In genomic region chr1:151009674-151010345, GRCh38 we compare ENCODE assay signal across 8 cellular contexts. TPM values are rescaled to one million over a fixed set of nuclear protein-coding genes. Genes with fewer than 3 reads are reported as not detected.
DNase-seq lines count a peak whose midpoint lies in the region; ATAC-seq, FAIRE-seq and TF ChIP-seq lines count a peak whose summit lies in the region.

No MANE protein-coding gene starts in this region.

- in situ Hi-C loops in astrocyte of the cerebellum (cut with HindIII; ENCODE audit: low sequenced_read_pairs): no loop called here

- H3K4me1 ChIP-seq in A549: peaks cover 53% of the 10 kb centered on the region

- POLR2A ChIA-PET in A549 (lab: Yijun Ruan, JAX): no interaction called here

- H3K27ac ChIP-seq in A549: no peak overlapping the region

- H3K27me3 Mint-ChIP-seq in naive B cell: no peaks in the 10 kb centered on the region

- H3K9me3 Mint-ChIP-seq in naive B cell: no peaks in the 10 kb centered on the region

- no peak for TF ChIP-seq EP300 in A549 (IDR thresholded peaks at IDR 0.05)

- no peak for TF ChIP-seq POLR2A in A549 (IDR thresholded peaks at IDR 0.05; ENCODE audit: low read length)

- ATAC-seq in A549: no peak
- ATAC-seq in naive B cell (ENCODE audit: low read depth in 2 of 2): no peak
- no peak for ATAC-seq in HG03175 (IDR thresholded peaks at IDR 0.05; ENCODE audit: unreplicated experiment)
- no peak for ATAC-seq in GM19452 (IDR thresholded peaks at IDR 0.05; ENCODE audit: unreplicated experiment)

- no peak for DNase-seq in A549 (ENCODE audit: low read depth in 1 of 2, low spot score in 1 of 2)
- DNase-seq in HFF-Myc (ENCODE audit: extremely low read depth, low read depth): no peak
- DNase-seq in astrocyte of the cerebellum (ENCODE audit: low read depth): no peak
- no peak for DNase-seq in naive B cell
- DNase-seq in OCI-M1 (lab: John Stamatoyannopoulos, UW): no peak
- no peak for DNase-seq in NCI-H774 (lab: John Stamatoyannopoulos, UW)

- no peak for TF ChIP-seq RAD21 in A549 (conservative IDR thresholded peaks at IDR 0.05 in 1 of 2, IDR thresholded peaks at IDR 0.05 in 1 of 2)

- no peak overlapping the region for H3K4me3 ChIP-seq in A549
- H3K4me3 ChIP-seq in HFF-Myc (replicated peaks; ENCODE audit: low read depth, low read length): peak overlapping the region; percentile 91; the same call in 1 of the 2 replicates
- H3K4me3 ChIP-seq in astrocyte of the cerebellum (ENCODE audit: low read depth, low read length): peak overlapping the region; percentile 92

- H3K4me3 Mint-ChIP-seq in naive B cell: peak overlapping the region; percentile 59 to 99 (median 97)

- FAIRE-seq in A549 (lab: Jason Lieb, UNC): no peak

- CTCF ChIA-PET in A549 (lab: Yijun Ruan, JAX): interaction anchor here (0.6 to 1.6 kb wide), 7 partner anchors 17 to 616 kb away, joined by 3 to 4 read pairs (median 3); partner anchors contain the start of genes C1orf56, CDC42SE1 and MLLT11

- H3K4me1 Mint-ChIP-seq in naive B cell: peaks cover 46 to 71% (median 59%) of the 10 kb centered on the region in 3 donors

- 85% methylated on average over 8 of the region's 8 CpGs for WGBS in A549 (ENCODE audit: missing lambda C conversion rate)

- peak overlapping the region in 2 of 6 donors; percentile 95 to 96 for H3K27ac Mint-ChIP-seq in naive B cell

- no peaks in the 10 kb centered on the region for H3K36me3 Mint-ChIP-seq in naive B cell

- H3K9me3 ChIP-seq in A549: no peaks in the 10 kb centered on the region

- TF ChIP-seq CTCF in A549 (IDR thresholded peaks at IDR 0.05) (no peak), HFF-Myc (IDR thresholded peaks at IDR 0.05; ENCODE audit: low read depth, low read length, missing control alignments) (no peak), astrocyte of the cerebellum (IDR thresholded peaks at IDR 0.05; ENCODE audit: low read depth, low read length, missing control alignments) (no peak)

- peak overlapping the region; percentile 90 for H3K4me2 ChIP-seq in A549

TF ChIP-seq in A549, 52 proteins besides CTCF, POLR2A, EP300 and RAD21:
- TF ChIP-seq FOXS1 (CRISPR knock-in tag; IDR thresholded peaks at IDR 0.05) (no peak), JUN (IDR thresholded peaks at IDR 0.05) (no peak), E2F6 (IDR thresholded peaks at IDR 0.05; ENCODE audit: borderline replicate concordance, low read depth) (no peak), SREBF2 (IDR thresholded peaks at IDR 0.05) (no peak), HOXB13 (CRISPR knock-in tag; IDR thresholded peaks at IDR 0.05; ENCODE audit: low read depth) (no peak), RNF2 (IDR thresholded peaks at IDR 0.05; ENCODE audit: borderline replicate concordance, low read depth) (no peak), MYC (IDR thresholded peaks at IDR 0.05; ENCODE audit: borderline replicate concordance, low read length) (no peak), HOXA7 (CRISPR knock-in tag; IDR thresholded peaks at IDR 0.05) (no peak), NR3C1 (IDR thresholded peaks at IDR 0.05) (no peak), RARB (CRISPR knock-in tag; IDR thresholded peaks at IDR 0.05) (no peak), HEYL (CRISPR knock-in tag; IDR thresholded peaks at IDR 0.05) (no peak), RCOR1 (IDR thresholded peaks at IDR 0.05; ENCODE audit: low read depth, low read length) (no peak)
- TF ChIP-seq, protein P1, sequence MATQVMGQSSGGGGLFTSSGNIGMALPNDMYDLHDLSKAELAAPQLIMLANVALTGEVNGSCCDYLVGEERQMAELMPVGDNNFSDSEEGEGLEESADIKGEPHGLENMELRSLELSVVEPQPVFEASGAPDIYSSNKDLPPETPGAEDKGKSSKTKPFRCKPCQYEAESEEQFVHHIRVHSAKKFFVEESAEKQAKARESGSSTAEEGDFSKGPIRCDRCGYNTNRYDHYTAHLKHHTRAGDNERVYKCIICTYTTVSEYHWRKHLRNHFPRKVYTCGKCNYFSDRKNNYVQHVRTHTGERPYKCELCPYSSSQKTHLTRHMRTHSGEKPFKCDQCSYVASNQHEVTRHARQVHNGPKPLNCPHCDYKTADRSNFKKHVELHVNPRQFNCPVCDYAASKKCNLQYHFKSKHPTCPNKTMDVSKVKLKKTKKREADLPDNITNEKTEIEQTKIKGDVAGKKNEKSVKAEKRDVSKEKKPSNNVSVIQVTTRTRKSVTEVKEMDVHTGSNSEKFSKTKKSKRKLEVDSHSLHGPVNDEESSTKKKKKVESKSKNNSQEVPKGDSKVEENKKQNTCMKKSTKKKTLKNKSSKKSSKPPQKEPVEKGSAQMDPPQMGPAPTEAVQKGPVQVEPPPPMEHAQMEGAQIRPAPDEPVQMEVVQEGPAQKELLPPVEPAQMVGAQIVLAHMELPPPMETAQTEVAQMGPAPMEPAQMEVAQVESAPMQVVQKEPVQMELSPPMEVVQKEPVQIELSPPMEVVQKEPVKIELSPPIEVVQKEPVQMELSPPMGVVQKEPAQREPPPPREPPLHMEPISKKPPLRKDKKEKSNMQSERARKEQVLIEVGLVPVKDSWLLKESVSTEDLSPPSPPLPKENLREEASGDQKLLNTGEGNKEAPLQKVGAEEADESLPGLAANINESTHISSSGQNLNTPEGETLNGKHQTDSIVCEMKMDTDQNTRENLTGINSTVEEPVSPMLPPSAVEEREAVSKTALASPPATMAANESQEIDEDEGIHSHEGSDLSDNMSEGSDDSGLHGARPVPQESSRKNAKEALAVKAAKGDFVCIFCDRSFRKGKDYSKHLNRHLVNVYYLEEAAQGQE (IDR thresholded peaks at IDR 0.05): no peak
- TF ChIP-seq, protein P2, sequence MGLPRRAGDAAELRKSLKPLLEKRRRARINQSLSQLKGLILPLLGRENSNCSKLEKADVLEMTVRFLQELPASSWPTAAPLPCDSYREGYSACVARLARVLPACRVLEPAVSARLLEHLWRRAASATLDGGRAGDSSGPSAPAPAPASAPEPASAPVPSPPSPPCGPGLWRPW (IDR thresholded peaks at IDR 0.05): no peak

RNA-seq across cellular contexts. Expression of gene PRUNE1, which starts 1.6 kb away (rescaled TPM):
- polyA plus RNA-seq in A549 (2011; rRNA removed): 27.0 and 27.5 TPM in 2 replicates
- 10.9 and 12.7 TPM in 2 replicates for polyA plus RNA-seq in A549 (2012; cell fraction: cytosol; rRNA removed)
- polyA plus RNA-seq in A549 (2012; cell fraction: nucleus; rRNA removed): 7.7 and 9.5 TPM in 2 replicates
- polyA plus RNA-seq in A549 (2017; fragmentation: RNase III; extraction: RNeasy Plus Mini Kit Qiagen cat#74134 plus additional on column Dnase treatment): 11.1 to 11.9 TPM (median 11.1 TPM) in 3 replicates
- 21.1 and 21.7 TPM in 2 replicates for polyA minus RNA-seq in A549 (2011; rRNA and poly(A)+ RNA removed)
- polyA plus RNA-seq in naive B cell (ENCODE audit: low read depth in 6 of 6): 10 to 100 TPM; 40.2 to 89.9 (median 48.7) TPM

RNA-seq across cellular contexts. Expression of gene MINDY1, which starts 3.1 kb away (rescaled TPM):
- polyA plus RNA-seq in A549 (2011; rRNA removed): 5.2 and 7.9 TPM in 2 replicates
- polyA plus RNA-seq in A549 (2012; cell fraction: cytosol; rRNA removed): 3.0 and 3.8 TPM in 2 replicates
- polyA plus RNA-seq in A549 (2012; cell fraction: nucleus; rRNA removed): 7.3 and 8.9 TPM in 2 replicates
- polyA plus RNA-seq in A549 (2017; fragmentation: RNase III; extraction: RNeasy Plus Mini Kit Qiagen cat#74134 plus additional on column Dnase treatment): 4.0 to 4.8 TPM (median 4.8 TPM) in 3 replicates
- 10.1 and 10.7 TPM in 2 replicates for polyA minus RNA-seq in A549 (2011; rRNA and poly(A)+ RNA removed)
- polyA plus RNA-seq in naive B cell (ENCODE audit: low read depth in 6 of 6): 1 to 10 TPM; 2.4 to 8.8 (median 3.5) TPM

RNA-seq across cellular contexts. Expression of gene BNIPL, which starts 26.6 kb away (rescaled TPM):
- polyA plus RNA-seq in A549 (2011; rRNA removed) (0.30 and 0.38 TPM in 2 replicates), A549 (2017; fragmentation: RNase III; extraction: RNeasy Plus Mini Kit Qiagen cat#74134 plus additional on column Dnase treatment) (0.22 to 0.51 TPM (median 0.28 TPM) in 3 replicates), naive B cell (ENCODE audit: low read depth in 6 of 6) (under 1 TPM in 1 of 6 donors, not detected in 5; 0.19 TPM)
- 0.12 and 0.17 TPM in 2 replicates for polyA plus RNA-seq in A549 (2012; cell fraction: cytosol; rRNA removed)
- 0.47 and 0.78 TPM in 2 replicates for polyA plus RNA-seq in A549 (2012; cell fraction: nucleus; rRNA removed)
- polyA minus RNA-seq in A549 (2011; rRNA and poly(A)+ RNA removed): 0.21 and 0.24 TPM in 2 replicates

RNA-seq across cellular contexts. Expression of gene ANXA9, which starts 27.7 kb away (rescaled TPM):
- polyA plus RNA-seq in A549 (2011; rRNA removed) (2.2 and 3.3 TPM in 2 replicates), A549 (2017; fragmentation: RNase III; extraction: RNeasy Plus Mini Kit Qiagen cat#74134 plus additional on column Dnase treatment) (1.5 to 2.1 TPM (median 1.7 TPM) in 3 replicates), naive B cell (ENCODE audit: low read depth in 6 of 6) (under 1 TPM in 2 of 6 donors, not detected in 4; 0.13 to 0.42 TPM)
- polyA plus RNA-seq in A549 (2012; cell fraction: cytosol; rRNA removed): 1.1 and 1.6 TPM in 2 replicates
- 2.3 and 2.7 TPM in 2 replicates for polyA plus RNA-seq in A549 (2012; cell fraction: nucleus; rRNA removed)
- 6.1 and 7.8 TPM in 2 replicates for polyA minus RNA-seq in A549 (2011; rRNA and poly(A)+ RNA removed)

RNA-seq across cellular contexts. Expression of gene CERS2, which starts 35.2 kb away (rescaled TPM):
- polyA plus RNA-seq in A549 (2011; rRNA removed) (356 and 395 TPM in 2 replicates), A549 (2017; fragmentation: RNase III; extraction: RNeasy Plus Mini Kit Qiagen cat#74134 plus additional on column Dnase treatment) (183 to 196 TPM (median 196 TPM) in 3 replicates), naive B cell (ENCODE audit: low read depth in 6 of 6) (100 to 1,000 TPM in 4 of 6 donors, 10 to 100 TPM in 2; 95.5 to 127 (median 115) TPM)
- polyA plus RNA-seq in A549 (2012; cell fraction: cytosol; rRNA removed): 144 and 210 TPM in 2 replicates
- 118 and 122 TPM in 2 replicates for polyA plus RNA-seq in A549 (2012; cell fraction: nucleus; rRNA removed)
- 275 and 350 TPM in 2 replicates for polyA minus RNA-seq in A549 (2011; rRNA and poly(A)+ RNA removed)
